8 cellular contexts compared by ENCODE assay signal in genomic region chr5:96714951-96715451, GRCh38. TPM values are rescaled to one million over a fixed set of nuclear protein-coding genes. Genes with fewer than 3 reads are reported as not detected.
DNase-seq lines count a peak whose midpoint lies in the region; ATAC-seq and TF ChIP-seq lines count a peak whose summit lies in the region.

No MANE protein-coding gene starts in this region.

- intact Hi-C loops in left ventricle myocardium superior (cut with micrococcal nuclease): no loop called here

- CTCF ChIA-PET in activated naive CD4-positive, alpha-beta T cell treated with anti-CD3 and anti-CD28 coated beads, Interleukin-2, amount 10 ng/mL, durations not matched to agents 7 days and 5 days (lab: Charles Lee): interaction anchor here (1.3 to 1.6 kb wide), 2 partner anchors 9 to 14 kb away, joined by 3 to 4 read pairs; no protein-coding TSS in a partner anchor

- no peak overlapping the region for H3K27ac Mint-ChIP-seq in activated naive CD4-positive, alpha-beta T cell treated with anti-CD3 and anti-CD28 coated beads, Interleukin-2, amount 10 ng/mL, durations not matched to agents 7 days and 5 days

- 0 out of 2 replicates have a peak overlapping the region, but pooled peaks have one; percentile 2 for H3K27ac ChIP-seq in KMS-11
- peak overlapping the region in 13 of 21 experiments; percentile 1 to 78 (median 32) for H3K27ac ChIP-seq in skin epidermis

- peaks cover 19% of the 10 kb centered on the region for H3K4me1 ChIP-seq in KMS-11 (ENCODE audit: low read depth, poor library complexity, severe bottlenecking)

- no peak overlapping the region for H3K9ac ChIP-seq in KMS-11

- peak; percentile 27 for DNase-seq in stimulated activated CD4-positive, alpha-beta T cell treated with anti-CD3 and anti-CD28 coated beads, Interleukin-4, amount 100 ng/mL, for 24 hours
- DNase-seq in stimulated activated CD4-positive, alpha-beta T cell treated with anti-CD3 and anti-CD28 coated beads, Interleukin-4, amount 100 ng/mL, for 1 hour: no peak
- peak; percentile 24 for DNase-seq in activated naive CD4-positive, alpha-beta T cell treated with anti-CD3 and anti-CD28 coated beads, Interleukin-2, amount 10 ng/mL, durations not matched to agents 7 days and 5 days
- no peak for DNase-seq in left ventricle myocardium superior
- no peak for DNase-seq in D341Med (ENCODE audit: low spot score)

- H3K4me1 Mint-ChIP-seq in activated naive CD4-positive, alpha-beta T cell treated with anti-CD3 and anti-CD28 coated beads, Interleukin-2, amount 10 ng/mL, durations not matched to agents 7 days and 5 days: peaks cover 19% of the 10 kb centered on the region

- ATAC-seq in left ventricle myocardium superior (peak; percentile 80), GM21515 (IDR thresholded peaks at IDR 0.05; ENCODE audit: unreplicated experiment) (no peak)

- H3K36me3 Mint-ChIP-seq in activated naive CD4-positive, alpha-beta T cell treated with anti-CD3 and anti-CD28 coated beads, Interleukin-2, amount 10 ng/mL, durations not matched to agents 7 days and 5 days: peaks cover 19% of the 10 kb centered on the region

- no peaks in the 10 kb centered on the region for H3K36me3 ChIP-seq in KMS-11 (ENCODE audit: insufficient read depth)

- H3K4me2 ChIP-seq in KMS-11: peak overlapping the region; percentile 1; the same call in 1 of the 2 replicates

- no peaks in the 10 kb centered on the region for H3K27me3 Mint-ChIP-seq in activated naive CD4-positive, alpha-beta T cell treated with anti-CD3 and anti-CD28 coated beads, Interleukin-2, amount 10 ng/mL, durations not matched to agents 7 days and 5 days

- H3K27me3 ChIP-seq in KMS-11 (ENCODE audit: insufficient read depth, low read depth): no peaks in the 10 kb centered on the region

- H4K20me1 ChIP-seq in KMS-11 (ENCODE audit: insufficient read depth): no peaks in the 10 kb centered on the region

- H3K9me3 Mint-ChIP-seq in activated naive CD4-positive, alpha-beta T cell treated with anti-CD3 and anti-CD28 coated beads, Interleukin-2, amount 10 ng/mL, durations not matched to agents 7 days and 5 days: no peaks in the 10 kb centered on the region

- no peak overlapping the region for H2AFZ ChIP-seq in KMS-11 (ENCODE audit: low read depth)

- H3K4me3 ChIP-seq in KMS-11 (IDR thresholded peaks at IDR 0.05; ENCODE audit: insufficient read depth, low read depth, low read length) (no peak overlapping the region), skin epidermis (no peak overlapping the region)

- TF ChIP-seq CTCF in KMS-11 (conservative IDR thresholded peaks at IDR 0.05; ENCODE audit: low read depth, low read length): no peak

- no peaks in the 10 kb centered on the region for H3K79me2 ChIP-seq in KMS-11 (ENCODE audit: insufficient read depth, low read depth)

- no peak overlapping the region for H3K4me3 Mint-ChIP-seq in activated naive CD4-positive, alpha-beta T cell treated with anti-CD3 and anti-CD28 coated beads, Interleukin-2, amount 10 ng/mL, durations not matched to agents 7 days and 5 days

RNA-seq across cellular contexts. Expression of gene CAST, which starts 52.8 kb away (rescaled TPM):
- 523 TPM for total RNA-seq in left ventricle myocardium superior

Comparison
In these comparisons a context has a peak if more than half of its experiments do, and no peak if none do; other contexts are left out.
1. DNase-seq: peak in stimulated activated CD4-positive, alpha-beta T cell treated with anti-CD3 and anti-CD28 coated beads, Interleukin-4, amount 100 ng/mL, for 24 hours (single experiment) and activated naive CD4-positive, alpha-beta T cell treated with anti-CD3 and anti-CD28 coated beads, Interleukin-2, amount 10 ng/mL, durations not matched to agents 7 days and 5 days (single experiment); none in stimulated activated CD4-positive, alpha-beta T cell treated with anti-CD3 and anti-CD28 coated beads, Interleukin-4, amount 100 ng/mL, for 1 hour (single experiment), left ventricle myocardium superior (single experiment) and D341Med (single experiment).